Comparison of ENCODE assay signal across 27 cellular contexts in the genomic region with DNA sequence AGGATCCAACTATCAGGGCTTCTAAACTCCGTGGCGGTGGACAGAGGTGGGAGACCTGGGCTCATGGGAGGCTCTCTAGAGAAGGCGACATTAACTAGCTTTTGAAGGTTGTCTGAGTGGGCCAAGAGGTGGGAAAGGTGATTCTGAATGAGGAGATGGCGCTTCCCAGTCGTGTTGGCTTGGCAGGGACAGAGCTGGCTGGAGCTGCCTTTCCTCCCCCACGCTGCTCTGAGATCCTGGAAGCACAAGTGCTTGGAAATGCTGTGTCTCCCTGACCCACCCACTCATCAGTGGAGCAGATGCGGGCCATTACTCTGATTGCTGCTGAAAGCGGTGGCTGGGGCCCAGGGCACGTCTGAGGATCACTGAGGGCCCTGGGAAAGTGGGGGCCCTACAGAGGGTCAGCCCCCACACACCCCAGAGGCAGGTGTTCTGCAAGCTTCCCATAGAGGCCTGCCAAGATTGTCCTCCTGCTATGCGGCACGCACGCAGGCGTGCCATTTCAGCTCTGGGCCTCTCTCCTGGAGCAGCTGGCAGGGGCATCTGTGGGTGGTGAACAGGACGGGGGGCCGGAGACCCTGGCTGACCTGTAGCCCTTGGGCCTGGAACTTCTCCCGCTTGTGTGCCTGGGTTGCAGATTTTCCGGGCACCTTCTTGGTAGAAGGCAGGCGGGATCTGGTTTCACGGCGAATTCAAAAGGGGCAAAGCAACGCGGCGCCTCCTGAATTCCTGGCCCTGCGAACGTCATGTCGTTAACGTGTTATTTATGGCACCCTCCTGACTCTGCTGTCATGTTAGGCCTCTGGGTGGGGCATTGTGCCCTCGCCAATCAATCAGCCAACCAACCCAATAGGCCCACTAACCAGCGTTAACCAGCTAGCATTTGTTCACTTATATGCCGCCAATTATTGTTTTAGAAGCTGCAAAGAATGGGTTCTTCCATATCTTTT.
DNase-seq lines count a peak whose midpoint lies in the region; ATAC-seq and TF ChIP-seq lines count a peak whose summit lies in the region.
"Had no signal": no experiment of that assay in that cellular context is flagged by ENCODE, and none has a peak within 500 bp of the region (broad histone marks: within the 10 kb centered on the region; RNA-seq: fewer than 3 reads in every experiment).

No MANE protein-coding gene starts in this region.

- POLR2A ChIA-PET in WTC11 (lab: Charles Lee), result interaction anchor here (1.1 kb wide), 1 partner anchor 13 kb away, joined by 3 read pairs; no protein-coding TSS in a partner anchor

- no peaks in the 10 kb centered on the region for H3K27me3 ChIP-seq in testis
- H3K27me3 ChIP-seq: BE2C, Peyer's patch, suprapubic skin had no signal

- H3K9me3 Mint-ChIP-seq in WTC11 (no peaks in the 10 kb centered on the region), nephron (no peaks in the 10 kb centered on the region)
- H3K9me3 Mint-ChIP-seq: activated CD4-positive, alpha-beta T cell treated with anti-CD3 and anti-CD28 coated beads, Interleukin-2, amount 10 ng/mL, durations not matched to agents 24 days and 14 days had no signal

- H3K27ac Mint-ChIP-seq in WTC11 (peak overlapping the region; percentile 32; the same call in 1 of the 2 replicates), nephron (peak overlapping the region; percentile 68 to 88 (median 82))
- H3K27ac Mint-ChIP-seq: activated CD4-positive, alpha-beta T cell treated with anti-CD3 and anti-CD28 coated beads, Interleukin-2, amount 10 ng/mL, durations not matched to agents 24 days and 14 days; activated naive CD4-positive, alpha-beta T cell treated with anti-CD3 and anti-CD28 coated beads for 36 hours; activated T-cell treated with anti-CD3 and anti-CD28 coated beads, Interleukin-2, amount 50 U/mL, for 72 hours had no signal

- intact Hi-C loops in Right ventricle myocardium superior (cut with DNase I), result no loop called here
- intact Hi-C loops in Right ventricle myocardium inferior (cut with DNase I), result no loop called here
- intact Hi-C loops in testis (cut with DNase I; ENCODE audit: low total_unique reads), result no loop called here

- H3K4me3 Mint-ChIP-seq in WTC11, result no peak overlapping the region
- H3K4me3 Mint-ChIP-seq in nephron, result peak overlapping the region in 1 of 3 experiments; percentile 10
- H3K4me3 Mint-ChIP-seq: activated CD4-positive, alpha-beta T cell treated with anti-CD3 and anti-CD28 coated beads, Interleukin-2, amount 10 ng/mL, durations not matched to agents 24 days and 14 days; activated naive CD4-positive, alpha-beta T cell treated with anti-CD3 and anti-CD28 coated beads for 36 hours; activated T-cell treated with anti-CD3 and anti-CD28 coated beads, Interleukin-2, amount 50 U/mL, for 72 hours had no signal

- CTCF ChIA-PET in WTC11 (lab: Charles Lee), result interaction anchor here (0.9 to 1.1 kb wide), 2 partner anchors 349 to 640 kb away, joined by 3 read pairs; no protein-coding TSS in a partner anchor

- H3K36me3 Mint-ChIP-seq in WTC11 (no peaks in the 10 kb centered on the region), nephron (ENCODE audit: low read depth) (no peaks in the 10 kb centered on the region)

- H3K9me3 ChIP-seq in testis, result no peaks in the 10 kb centered on the region
- H3K9me3 ChIP-seq: A549, BE2C, HAP-1, Peyer's patch, prostate gland, suprapubic skin had no signal

- no peak for DNase-seq in Right ventricle myocardium superior
- DNase-seq in Right ventricle myocardium inferior (ENCODE audit: missing footprints), result no peak
- no peak for DNase-seq in WTC11 (ENCODE audit: low spot score)
- peak; percentile 52 for DNase-seq in testis
- no peak for DNase-seq in stimulated activated naive CD8-positive, alpha-beta T cell treated with anti-CD3 and anti-CD28 coated beads, Interleukin-15, Interleukin-2, amounts not matched to agents 100 U/mL and 50 U/mL, for 24 hours
- DNase-seq: activated CD4-positive, alpha-beta T cell treated with anti-CD3 and anti-CD28 coated beads, Interleukin-2, amount 10 ng/mL, durations not matched to agents 24 days and 14 days; activated naive CD4-positive, alpha-beta T cell treated with anti-CD3 and anti-CD28 coated beads for 36 hours; activated T-cell treated with anti-CD3 and anti-CD28 coated beads, Interleukin-2, amount 50 U/mL, for 72 hours; amniotic stem cell; BE2C; COR-L47; cortex of kidney; hypothalamus; left ventricle myocardium superior; NCI-H2081; NCI-H446 treated with DMSO at 0.1 percent for 48 hours; Peyer's patch had no signal

- no peak for TF ChIP-seq POLR2A in testis (IDR thresholded peaks at IDR 0.05)

- H3K4me3 ChIP-seq in testis, result no peak overlapping the region
- H3K4me3 ChIP-seq: A549, GM12878, HAP-1, Peyer's patch, prostate gland, SK-N-MC, smooth muscle cell, suprapubic skin had no signal

- H3K4me1 ChIP-seq in testis, result peaks cover 6% of the 10 kb centered on the region
- H3K4me1 ChIP-seq: BE2C, HAP-1, prostate gland, suprapubic skin had no signal

- no peak overlapping the region for H3K27ac ChIP-seq in testis
- H3K27ac ChIP-seq: A549, Peyer's patch, prostate gland, SK-N-MC, suprapubic skin had no signal

- H3K4me1 Mint-ChIP-seq in WTC11 (peaks cover 14% of the 10 kb centered on the region), nephron (peaks cover 49% of the 10 kb centered on the region)
- H3K4me1 Mint-ChIP-seq: activated CD4-positive, alpha-beta T cell treated with anti-CD3 and anti-CD28 coated beads, Interleukin-2, amount 10 ng/mL, durations not matched to agents 24 days and 14 days had no signal

- peaks cover 3% of the 10 kb centered on the region; the same call in 1 of the 2 replicates for H3K27me3 Mint-ChIP-seq in WTC11 (ENCODE audit: low read depth)
- H3K27me3 Mint-ChIP-seq in nephron (ENCODE audit: low read depth), result peaks cover 10% of the 10 kb centered on the region

- H3K36me3 ChIP-seq in testis (ENCODE audit: low read depth, missing control alignments), result no peaks in the 10 kb centered on the region
- H3K36me3 ChIP-seq: BE2C, HAP-1, Peyer's patch, prostate gland, suprapubic skin had no signal

- ATAC-seq in Right ventricle myocardium superior (ENCODE audit: poor library complexity), result peak; percentile 15
- ATAC-seq in Right ventricle myocardium inferior, result no peak
- ATAC-seq in WTC11, result no peak
- no peak for ATAC-seq in stimulated activated naive CD8-positive, alpha-beta T cell treated with anti-CD3 and anti-CD28 coated beads, Interleukin-15, Interleukin-2, amounts not matched to agents 100 U/mL and 50 U/mL, for 24 hours
- ATAC-seq in HG03045 (IDR thresholded peaks at IDR 0.05; ENCODE audit: unreplicated experiment), result no peak
- no peak for ATAC-seq in HG03354 (IDR thresholded peaks at IDR 0.05; ENCODE audit: poor library complexity, severe bottlenecking, unreplicated experiment)
- ATAC-seq: A549; activated T-cell treated with anti-CD3 and anti-CD28 coated beads, Interleukin-2, amount 50 U/mL, for 72 hours; GM12878; left ventricle myocardium superior had no signal

- TF ChIP-seq CTCF in WTC11 (IDR thresholded peaks at IDR 0.05), result no peak
- no peak for TF ChIP-seq CTCF in nephron (IDR thresholded peaks at IDR 0.05; ENCODE audit: unreplicated experiment in 3 of 3)
- no peak for TF ChIP-seq CTCF in testis (IDR thresholded peaks at IDR 0.05)

- WGBS in testis, 2 donors, result 56 to 59% methylated on average over 17 to 30 of the region's 30 CpGs

TF ChIP-seq in WTC11, 78 proteins besides CTCF, POLR2A, EP300 and RAD21 (continues in another document):
- no peak for TF ChIP-seq E2F1 (CRISPR knock-in tag; IDR thresholded peaks at IDR 0.05)
- no peak for TF ChIP-seq ETV6 (CRISPR knock-in tag; IDR thresholded peaks at IDR 0.05)
- no peak for TF ChIP-seq ZNF532 (CRISPR knock-in tag; IDR thresholded peaks at IDR 0.05; ENCODE audit: borderline replicate concordance)
- TF ChIP-seq TEAD1 (CRISPR knock-in tag; IDR thresholded peaks at IDR 0.05), result no peak
- TF ChIP-seq NFYB (CRISPR knock-in tag; conservative IDR thresholded peaks at IDR 0.05; ENCODE audit: low read depth), result no peak
- no peak for TF ChIP-seq NFE2L1 (CRISPR knock-in tag; IDR thresholded peaks at IDR 0.05)
